19 cellular contexts compared by ENCODE assay signal in genomic region chr10:12684784-12685183, GRCh38.
"Had no signal": no experiment of that assay in that cellular context is flagged by ENCODE, and none has a peak within 500 bp of the region (broad histone marks: within the 10 kb centered on the region; RNA-seq: fewer than 3 reads in every experiment).

No MANE protein-coding gene starts in this region.

- H3K27ac ChIP-seq: gastrocnemius medialis, psoas muscle, right lobe of liver had no signal

- FAIRE-seq: kidney had no signal

- H3K4me3 ChIP-seq: gastrocnemius medialis, lung, psoas muscle, right lobe of liver had no signal

- H3K36me3 ChIP-seq: gastrocnemius medialis, right lobe of liver had no signal

- H3K27me3 ChIP-seq: gastrocnemius medialis, right lobe of liver had no signal

- ATAC-seq: esophagus mucosa; gastrocnemius medialis; left cardiac atrium; left ventricle myocardium superior; naive thymus-derived CD4-positive, alpha-beta T cell; psoas muscle; right lobe of liver had no signal

- H3K9me3 ChIP-seq: gastrocnemius medialis, psoas muscle, right lobe of liver had no signal

- H3K4me1 ChIP-seq: gastrocnemius medialis, psoas muscle, right lobe of liver had no signal

- DNase-seq: cortex of kidney; effector memory CD4-positive, alpha-beta T cell; gastrocnemius medialis; immature natural killer cell; kidney; left cardiac atrium; left ventricle myocardium superior; mesenchymal stem cell; midbrain; naive thymus-derived CD4-positive, alpha-beta T cell; nephron progenitor cell; psoas muscle; retina; right lobe of liver; stimulated activated CD4-positive, alpha-beta T cell treated with anti-CD3 and anti-CD28 coated beads, Interleukin-12 subunit alpha, Interleukin-12 subunit beta, amount 100 ng/mL, for 4 hours; stimulated activated naive CD4-positive, alpha-beta T cell treated with Interleukin-2 at 50 U/mL for 16 hours; trophoblast cell had no signal
